Comparison of ENCODE assay signal across 1 cellular context in genomic region chr17:57002904-57003303, GRCh38.
TF ChIP-seq lines count a peak whose summit lies in the region.

No MANE protein-coding gene starts in this region.

TF ChIP-seq in H1, 55 proteins besides CTCF, POLR2A, EP300 and RAD21:
- no peak for TF ChIP-seq JUND (IDR thresholded peaks at IDR 0.05; ENCODE audit: low read length)
- TF ChIP-seq EZH2 (IDR thresholded peaks at IDR 0.05; ENCODE audit: low read depth, low read length, severe bottlenecking) = no peak
- TF ChIP-seq CTBP2 (IDR thresholded peaks at IDR 0.05; ENCODE audit: borderline replicate concordance, insufficient read depth, insufficient read length, low read length) = no peak
- no peak for TF ChIP-seq FOSL1 (IDR thresholded peaks at IDR 0.05; ENCODE audit: insufficient read depth, low read depth, low read length)
- no peak for TF ChIP-seq BACH1 (IDR thresholded peaks at IDR 0.05; ENCODE audit: low read length)
- no peak for TF ChIP-seq CEBPB (IDR thresholded peaks at IDR 0.05; ENCODE audit: low read depth, low read length)
- no peak for TF ChIP-seq ATF3 (IDR thresholded peaks at IDR 0.05; ENCODE audit: insufficient read depth, low read depth, low read length)
